14 cellular contexts compared by ENCODE assay signal in genomic region chr11:119418759-119419158, GRCh38. TPM values are rescaled to one million over a fixed set of nuclear protein-coding genes. Genes with fewer than 3 reads are reported as not detected.
"Had no signal": no experiment of that assay in that cellular context is flagged by ENCODE, and none has a peak within 500 bp of the region (broad histone marks: within the 10 kb centered on the region; RNA-seq: fewer than 3 reads in every experiment).

No MANE protein-coding gene starts in this region.

- H3K9me3 ChIP-seq: adrenal gland, body of pancreas, lower lobe of right lung, tibial nerve had no signal

- H3K4me3 ChIP-seq: adrenal gland, body of pancreas, lower lobe of right lung, tibial nerve had no signal

- H3K27me3 ChIP-seq: body of pancreas had no signal

- H3K4me3 Mint-ChIP-seq: activated CD4-positive, alpha-beta T cell treated with anti-CD3 and anti-CD28 coated beads, Interleukin-2, amount 10 ng/mL, durations not matched to agents 7 days and 5 days; activated naive CD4-positive, alpha-beta T cell treated with anti-CD3 and anti-CD28 coated beads for 36 hours; activated T-helper 17 cell treated with anti-CD3 and anti-CD28 coated beads, Interleukin-2, amount 50 U/mL, for 72 hours; dendritic cell treated with granulocyte-macrophage colony-stimulating factor and Interleukin-4, amounts not matched to agents 40 ng/mL and 50 ng/mL, for 4 days; immature natural killer cell; natural killer cell treated with Interleukin-12 subunit alpha and Interleukin-12 subunit beta and Interleukin-15 and Interleukin-18, amount 100 ng/mL, for 72 hours; T-helper 1 cell treated with Interleukin-12 subunit alpha and Interleukin-12 subunit beta and Interleukin-4 antibody, amounts not matched to agents 30 μg/mL and 1 μg/mL, for 36 hours had no signal

- H3K27ac ChIP-seq: adrenal gland, body of pancreas, lower lobe of right lung, tibial nerve had no signal

- H3K36me3 Mint-ChIP-seq: immature natural killer cell; natural killer cell treated with Interleukin-12 subunit alpha and Interleukin-12 subunit beta and Interleukin-15 and Interleukin-18, amount 100 ng/mL, for 72 hours had no signal

- DNase-seq: activated CD4-positive, alpha-beta T cell treated with anti-CD3 and anti-CD28 coated beads, Interleukin-2, amount 10 ng/mL, durations not matched to agents 7 days and 5 days; activated naive CD4-positive, alpha-beta T cell treated with anti-CD3 and anti-CD28 coated beads for 36 hours; activated T-cell treated with anti-CD3 and anti-CD28 coated beads for 4 hours; adrenal gland; body of pancreas; glutamatergic neuron; immature natural killer cell; left cardiac atrium; lower lobe of right lung had no signal

- H3K4me1 ChIP-seq: adrenal gland had no signal

- ATAC-seq: activated T-helper 17 cell treated with anti-CD3 and anti-CD28 coated beads, Interleukin-2, amount 50 U/mL, for 72 hours; body of pancreas; left cardiac atrium; lower lobe of right lung; natural killer cell treated with Interleukin-12 subunit alpha and Interleukin-12 subunit beta and Interleukin-15 and Interleukin-18, amount 100 ng/mL, for 72 hours had no signal

- H3K9me3 Mint-ChIP-seq: activated CD4-positive, alpha-beta T cell treated with anti-CD3 and anti-CD28 coated beads, Interleukin-2, amount 10 ng/mL, durations not matched to agents 7 days and 5 days; activated naive CD4-positive, alpha-beta T cell treated with anti-CD3 and anti-CD28 coated beads for 36 hours; dendritic cell treated with granulocyte-macrophage colony-stimulating factor and Interleukin-4, amounts not matched to agents 40 ng/mL and 50 ng/mL, for 4 days; immature natural killer cell; natural killer cell treated with Interleukin-12 subunit alpha and Interleukin-12 subunit beta and Interleukin-15 and Interleukin-18, amount 100 ng/mL, for 72 hours had no signal

- H3K36me3 ChIP-seq: adrenal gland, lower lobe of right lung, tibial nerve had no signal

- H3K27ac Mint-ChIP-seq: activated CD4-positive, alpha-beta T cell treated with anti-CD3 and anti-CD28 coated beads, Interleukin-2, amount 10 ng/mL, durations not matched to agents 7 days and 5 days; activated naive CD4-positive, alpha-beta T cell treated with anti-CD3 and anti-CD28 coated beads for 36 hours; activated T-helper 17 cell treated with anti-CD3 and anti-CD28 coated beads, Interleukin-2, amount 50 U/mL, for 72 hours; dendritic cell treated with granulocyte-macrophage colony-stimulating factor and Interleukin-4, amounts not matched to agents 40 ng/mL and 50 ng/mL, for 4 days; immature natural killer cell; natural killer cell treated with Interleukin-12 subunit alpha and Interleukin-12 subunit beta and Interleukin-15 and Interleukin-18, amount 100 ng/mL, for 72 hours; T-helper 1 cell treated with Interleukin-12 subunit alpha and Interleukin-12 subunit beta and Interleukin-4 antibody, amounts not matched to agents 30 μg/mL and 1 μg/mL, for 36 hours had no signal

RNA-seq across cellular contexts. Expression of gene THY1, which starts 4.2 kb away (rescaled TPM):
- total RNA-seq: natural killer cell treated with Interleukin-12 subunit alpha and Interleukin-12 subunit beta and Interleukin-15 and Interleukin-18, amount 100 ng/mL, for 72 hours had no signal
- polyA plus RNA-seq: immature natural killer cell had no signal

RNA-seq across cellular contexts. Expression of gene USP2, which starts 37.3 kb away (rescaled TPM):
- total RNA-seq: natural killer cell treated with Interleukin-12 subunit alpha and Interleukin-12 subunit beta and Interleukin-15 and Interleukin-18, amount 100 ng/mL, for 72 hours had no signal
- polyA plus RNA-seq: immature natural killer cell had no signal
